In genomic region chr17:45620468-45620867, GRCh38 we compare ENCODE assay signal across 8 cellular contexts.
DNase-seq lines count a peak whose midpoint lies in the region; ATAC-seq and TF ChIP-seq lines count a peak whose summit lies in the region.
"Not testable (repeated sequence)": the region's sequence is repeated elsewhere in the genome, so short reads cannot be mapped to it uniquely, and the experiment has no call there.

No MANE protein-coding gene starts in this region.

- not testable (repeated sequence) for H3K27me3 Mint-ChIP-seq in CD8-positive, alpha-beta T cell (ENCODE audit: low read depth); activated naive CD4-positive, alpha-beta T cell treated with anti-CD3 and anti-CD28 coated beads, Interleukin-2, amount 10 ng/mL, durations not matched to agents 7 days and 5 days

- H3K36me3 Mint-ChIP-seq in CD8-positive, alpha-beta T cell; activated naive CD4-positive, alpha-beta T cell treated with anti-CD3 and anti-CD28 coated beads, Interleukin-2, amount 10 ng/mL, durations not matched to agents 7 days and 5 days: not testable (repeated sequence)
- H3K36me3 Mint-ChIP-seq in stimulated activated effector memory CD8-positive, alpha-beta T cell treated with anti-CD3 and anti-CD28 coated beads, Interleukin-12 subunit alpha, Interleukin-12 subunit beta, amount 100 ng/mL, for 72 hours: peaks cover 11% of the 10 kb centered on the region

- not testable (repeated sequence) for TF ChIP-seq CTCF in CD8-positive, alpha-beta T cell (IDR thresholded peaks at IDR 0.05); OCI-LY1 (IDR thresholded peaks at IDR 0.05; ENCODE audit: low read length); fibroblast of mammary gland (conservative IDR thresholded peaks at IDR 0.05; ENCODE audit: control insufficient read depth, insufficient read depth, low read depth, low read length)

- H3K4me3 Mint-ChIP-seq in CD8-positive, alpha-beta T cell: peak overlapping the region; percentile 88
- not testable (repeated sequence) for H3K4me3 Mint-ChIP-seq in activated naive CD4-positive, alpha-beta T cell treated with anti-CD3 and anti-CD28 coated beads, Interleukin-2, amount 10 ng/mL, durations not matched to agents 7 days and 5 days
- H3K4me3 Mint-ChIP-seq in stimulated activated effector memory CD8-positive, alpha-beta T cell treated with anti-CD3 and anti-CD28 coated beads, Interleukin-12 subunit alpha, Interleukin-12 subunit beta, amount 100 ng/mL, for 72 hours: peak overlapping the region; percentile 74

- POLR2A ChIA-PET in CD8-positive, alpha-beta T cell (lab: Charles Lee): not testable (repeated sequence)

- not testable (repeated sequence) for H3K9me2 ChIP-seq in OCI-LY1 (ENCODE audit: low read depth, low read length)

- H3K9ac ChIP-seq in OCI-LY1 (ENCODE audit: low read length) (peak overlapping the region; percentile 41; the same call in 1 of the 2 replicates), mesendoderm (ENCODE audit: low read length) (peak overlapping the region; percentile 48)

- H3K27ac ChIP-seq in CD8-positive, alpha-beta T cell (ENCODE audit: low read depth, low read length); OCI-LY1 (ENCODE audit: low read depth, low read length, poor library complexity, severe bottlenecking); mesendoderm (ENCODE audit: low read depth, low read length): not testable (repeated sequence)

- peak overlapping the region; percentile 86 for H4K8ac ChIP-seq in mesendoderm (ENCODE audit: low read depth, low read length)

- peak; percentile 30 for ATAC-seq in CD8-positive, alpha-beta T cell
- peak; percentile 44 for ATAC-seq in GM21360 (IDR thresholded peaks at IDR 0.05; ENCODE audit: unreplicated experiment)
- ATAC-seq in HG02981 (IDR thresholded peaks at IDR 0.05; ENCODE audit: unreplicated experiment): peak; percentile 39
- peak; percentile 82 for ATAC-seq in stimulated activated effector memory CD8-positive, alpha-beta T cell treated with anti-CD3 and anti-CD28 coated beads, Interleukin-12 subunit alpha, Interleukin-12 subunit beta, amount 100 ng/mL, for 72 hours

- H3K4me3 ChIP-seq in CD8-positive, alpha-beta T cell (ENCODE audit: low read depth, low read length): peak overlapping the region; percentile 19
- peak overlapping the region; percentile 59 for H3K4me3 ChIP-seq in OCI-LY1 (ENCODE audit: low read depth, low read length, poor library complexity, severe bottlenecking)
- H3K4me3 ChIP-seq in fibroblast of mammary gland (ENCODE audit: control insufficient read depth, low read depth, low read length): peak overlapping the region; percentile 37
- not testable (repeated sequence) for H3K4me3 ChIP-seq in mesendoderm (ENCODE audit: low read length)

- not testable (repeated sequence) for H2BK15ac ChIP-seq in mesendoderm (replicated peaks; ENCODE audit: low read depth)

- not testable (repeated sequence) for H3F3A ChIP-seq in OCI-LY1 (ENCODE audit: insufficient read depth, low read length)

- not testable (repeated sequence) for H3K4me2 ChIP-seq in OCI-LY1 (ENCODE audit: low read length); mesendoderm (ENCODE audit: low read length)

- CTCF ChIA-PET in CD8-positive, alpha-beta T cell (lab: Charles Lee); activated naive CD4-positive, alpha-beta T cell treated with anti-CD3 and anti-CD28 coated beads, Interleukin-2, amount 10 ng/mL, durations not matched to agents 7 days and 5 days (lab: Charles Lee): not testable (repeated sequence)

- not testable (repeated sequence) for H3K79me1 ChIP-seq in mesendoderm (ENCODE audit: low read length)

- H2BK120ac ChIP-seq in mesendoderm (ENCODE audit: low read depth, low read length): not testable (repeated sequence)

- intact Hi-C loops in CD8-positive, alpha-beta T cell (cut with DNase I, micrococcal nuclease): not testable (repeated sequence)

- H2AFZ ChIP-seq in OCI-LY1 (ENCODE audit: low read length): not testable (repeated sequence)

- not testable (repeated sequence) for H3K9me3 Mint-ChIP-seq in CD8-positive, alpha-beta T cell; activated naive CD4-positive, alpha-beta T cell treated with anti-CD3 and anti-CD28 coated beads, Interleukin-2, amount 10 ng/mL, durations not matched to agents 7 days and 5 days; stimulated activated effector memory CD8-positive, alpha-beta T cell treated with anti-CD3 and anti-CD28 coated beads, Interleukin-12 subunit alpha, Interleukin-12 subunit beta, amount 100 ng/mL, for 72 hours

- not testable (repeated sequence) for H3K23ac ChIP-seq in mesendoderm (ENCODE audit: low read length)

- peak overlapping the region; percentile 73 for H3K56ac ChIP-seq in mesendoderm (ENCODE audit: low read length)

- not testable (repeated sequence) for H2BK5ac ChIP-seq in mesendoderm (ENCODE audit: low read length)

- not testable (repeated sequence) for H3K4me1 Mint-ChIP-seq in CD8-positive, alpha-beta T cell (ENCODE audit: low read depth); activated naive CD4-positive, alpha-beta T cell treated with anti-CD3 and anti-CD28 coated beads, Interleukin-2, amount 10 ng/mL, durations not matched to agents 7 days and 5 days; stimulated activated effector memory CD8-positive, alpha-beta T cell treated with anti-CD3 and anti-CD28 coated beads, Interleukin-12 subunit alpha, Interleukin-12 subunit beta, amount 100 ng/mL, for 72 hours

- H4K20me1 ChIP-seq in OCI-LY1 (ENCODE audit: insufficient read depth, low read length): not testable (repeated sequence)

- WGBS in mesendoderm (ENCODE audit: extremely low coverage, insufficient coverage, low lambda C conversion rate): no CpG with 5 or more reads among the region's 54 CpGs

- H3K27me3 ChIP-seq in CD8-positive, alpha-beta T cell (ENCODE audit: insufficient read depth, low read length); OCI-LY1 (ENCODE audit: insufficient read depth, low read length); mesendoderm (ENCODE audit: insufficient read depth, low read length, poor library complexity): not testable (repeated sequence)

- H3K9me3 ChIP-seq in CD8-positive, alpha-beta T cell (ENCODE audit: low read length); OCI-LY1 (ENCODE audit: low read length): not testable (repeated sequence)

- DNase-seq in CD8-positive, alpha-beta T cell: peak in 1 of 7 experiments; percentile 13
- DNase-seq in activated naive CD4-positive, alpha-beta T cell treated with anti-CD3 and anti-CD28 coated beads, Interleukin-2, amount 10 ng/mL, durations not matched to agents 7 days and 5 days: peak; percentile 49
- DNase-seq in fibroblast of mammary gland (ENCODE audit: low read depth); mesendoderm: not testable (repeated sequence)
- peak in 1 of 2 donors; percentile 20 for DNase-seq in stimulated activated effector memory CD8-positive, alpha-beta T cell treated with anti-CD3 and anti-CD28 coated beads, Interleukin-12 subunit alpha, Interleukin-12 subunit beta, amount 100 ng/mL, for 72 hours (ENCODE audit: low spot score in 2 of 2)

- H3K18ac ChIP-seq in mesendoderm (ENCODE audit: low read length): peak overlapping the region; percentile 60

- H3K4ac ChIP-seq in mesendoderm (ENCODE audit: low read depth, low read length): not testable (repeated sequence)

- not testable (repeated sequence) for H3K27ac Mint-ChIP-seq in CD8-positive, alpha-beta T cell; activated naive CD4-positive, alpha-beta T cell treated with anti-CD3 and anti-CD28 coated beads, Interleukin-2, amount 10 ng/mL, durations not matched to agents 7 days and 5 days; stimulated activated effector memory CD8-positive, alpha-beta T cell treated with anti-CD3 and anti-CD28 coated beads, Interleukin-12 subunit alpha, Interleukin-12 subunit beta, amount 100 ng/mL, for 72 hours

- H2AK5ac ChIP-seq in mesendoderm (ENCODE audit: low read length): not testable (repeated sequence)

- H3K4me1 ChIP-seq in CD8-positive, alpha-beta T cell (ENCODE audit: insufficient read depth, low read length); OCI-LY1 (ENCODE audit: insufficient read depth, low read length, severe bottlenecking); mesendoderm (ENCODE audit: control insufficient read depth, low read depth, low read length): not testable (repeated sequence)

- H3K36me3 ChIP-seq in CD8-positive, alpha-beta T cell (ENCODE audit: insufficient read depth, low read length); OCI-LY1 (ENCODE audit: insufficient read depth, low read length); mesendoderm (ENCODE audit: control insufficient read depth, insufficient read depth, low read length): not testable (repeated sequence)

- H4K5ac ChIP-seq in mesendoderm (ENCODE audit: low read length): not testable (repeated sequence)

- H3K79me2 ChIP-seq in OCI-LY1 (ENCODE audit: insufficient read depth, low read length); mesendoderm (ENCODE audit: control insufficient read depth, insufficient read depth, low read length): not testable (repeated sequence)

Comparison
In these comparisons a context has a peak if more than half of its experiments do, and no peak if none do; other contexts are left out.
1. ATAC-seq: peak in every context shown above with its lines; median percentile 82 in stimulated activated effector memory CD8-positive, alpha-beta T cell treated with anti-CD3 and anti-CD28 coated beads, Interleukin-12 subunit alpha, Interleukin-12 subunit beta, amount 100 ng/mL, for 72 hours; 44 in GM21360; 39 in HG02981; 30 in CD8-positive, alpha-beta T cell.